ENCODE assay signal across 16 cellular contexts in the genomic region with DNA sequence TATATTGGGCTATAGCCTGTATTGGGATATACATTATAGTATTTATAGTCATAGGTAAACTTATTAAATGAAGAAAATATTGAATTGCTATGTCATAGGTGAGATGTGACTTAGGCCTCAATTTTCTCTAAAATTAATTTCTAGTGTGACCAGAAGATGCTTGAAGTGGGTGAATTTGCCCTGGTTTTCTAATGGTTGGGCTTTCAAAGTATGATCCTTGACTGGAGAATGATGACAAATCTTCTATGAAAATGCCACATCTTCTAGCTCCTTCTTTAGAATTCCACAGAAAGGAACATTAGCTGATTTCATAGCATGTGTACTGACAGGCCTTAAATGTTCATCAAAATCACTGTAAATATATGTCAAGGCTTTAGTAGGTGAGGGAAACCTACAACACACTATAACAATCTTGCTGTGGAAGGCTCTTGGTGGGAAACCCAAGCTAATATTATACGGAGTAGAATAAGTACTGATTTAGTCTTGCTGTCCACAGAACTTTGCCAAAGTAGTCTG. TPM values are rescaled to one million over a fixed set of nuclear protein-coding genes. Genes with fewer than 3 reads are reported as not detected.
"Had no signal": no experiment of that assay in that cellular context is flagged by ENCODE, and none has a peak within 500 bp of the region (broad histone marks: within the 10 kb centered on the region; RNA-seq: fewer than 3 reads in every experiment).

No MANE protein-coding gene starts in this region.

- DNase-seq: activated CD4-positive, alpha-beta memory T cell treated with anti-CD3 and anti-CD28 coated beads, Interleukin-2, amount 10 ng/mL, durations not matched to agents 7 days and 5 days; activated CD4-positive, alpha-beta T cell treated with anti-CD3 and anti-CD28 coated beads for 48 hours; activated CD4-positive, CD25-positive, alpha-beta regulatory T cell; activated CD8-positive, alpha-beta memory T cell treated with anti-CD3 and anti-CD28 coated beads, Interleukin-2, amount 10 ng/mL, durations not matched to agents 7 days and 5 days; activated naive CD8-positive, alpha-beta T cell treated with anti-CD3 and anti-CD28 coated beads for 36 hours; amniotic stem cell; central memory CD4-positive, alpha-beta T cell; cortex of kidney; mesendoderm; naive thymus-derived CD8-positive, alpha-beta T cell; spleen; stimulated activated CD4-positive, alpha-beta T cell treated with anti-CD3 and anti-CD28 coated beads, Interleukin-4, amount 100 ng/mL, for 4 hours; T-helper 1 cell; T-helper 9 cell had no signal

- ATAC-seq: activated CD8-positive, alpha-beta memory T cell treated with anti-CD3 and anti-CD28 coated beads, Interleukin-2, amount 10 ng/mL, durations not matched to agents 7 days and 5 days; naive thymus-derived CD8-positive, alpha-beta T cell; stimulated activated memory B cell treated with anti-CD40 and anti-IgM and Interleukin-4, amounts not matched to agents 10 μg/mL and 1 μg/mL and 100 μg/mL, for 72 hours had no signal

- H3K4me1 ChIP-seq: parathyroid adenoma had no signal

- H3K36me3 ChIP-seq: spleen had no signal

- H3K4me3 ChIP-seq: spleen had no signal

- H3K9me3 ChIP-seq: spleen had no signal

- H3K9ac ChIP-seq: parathyroid adenoma had no signal

- H3K27me3 ChIP-seq: spleen had no signal

- H3K27ac ChIP-seq: parathyroid adenoma, spleen had no signal

RNA-seq across cellular contexts. Expression of a gene that starts 8.9 kb away (rescaled TPM):
- total RNA-seq: activated CD4-positive, alpha-beta memory T cell treated with anti-CD3 and anti-CD28 coated beads, Interleukin-2, amount 10 ng/mL, durations not matched to agents 7 days and 5 days; naive thymus-derived CD8-positive, alpha-beta T cell had no signal
